ENCODE assay signal across 1 cellular context in genomic region chr5:36887532-36887931, GRCh38.
TF ChIP-seq lines count a peak whose summit lies in the region.

No MANE protein-coding gene starts in this region.

TF ChIP-seq in GM12878, 131 proteins besides CTCF, POLR2A, EP300 and RAD21 (continued from another document):
- TF ChIP-seq ZBTB40 (IDR thresholded peaks at IDR 0.05; ENCODE audit: borderline replicate concordance), result no peak
